Comparison of ENCODE assay signal across 12 cellular contexts in genomic region chr3:124813541-124813940, GRCh38.
DNase-seq lines count a peak whose midpoint lies in the region; TF ChIP-seq lines count a peak whose summit lies in the region.
"Had no signal": no experiment of that assay in that cellular context is flagged by ENCODE, and none has a peak within 500 bp of the region (broad histone marks: within the 10 kb centered on the region; RNA-seq: fewer than 3 reads in every experiment).

No MANE protein-coding gene starts in this region.

- H3K4me3 ChIP-seq in breast epithelium (no peak overlapping the region), suprapubic skin (no peak overlapping the region)
- H3K4me3 ChIP-seq: BLaER1 treated with 17β-estradiol and CSF1 and Interleukin-3, amounts not matched to agents 10 nM and 100 nM had no signal

- H3K9me3 ChIP-seq in breast epithelium (no peaks in the 10 kb centered on the region), suprapubic skin (no peaks in the 10 kb centered on the region)
- H3K9me3 ChIP-seq: BLaER1 treated with 17β-estradiol and CSF1 and Interleukin-3, amounts not matched to agents 10 nM and 100 nM had no signal

- H3K27me3 ChIP-seq in breast epithelium (no peaks in the 10 kb centered on the region), suprapubic skin (no peaks in the 10 kb centered on the region)
- H3K27me3 ChIP-seq: BLaER1 treated with 17β-estradiol and CSF1 and Interleukin-3, amounts not matched to agents 10 nM and 100 nM had no signal

- peaks cover 23% of the 10 kb centered on the region for H3K4me1 Mint-ChIP-seq in mesothelial cell of epicardium

- no peak overlapping the region for H3K4me3 Mint-ChIP-seq in mesothelial cell of epicardium

- no peak for TF ChIP-seq EP300 in suprapubic skin (IDR thresholded peaks at IDR 0.05)

- H3K27ac Mint-ChIP-seq in mesothelial cell of epicardium = peak overlapping the region; percentile 56

- H3K36me3 ChIP-seq in breast epithelium = no peaks in the 10 kb centered on the region
- H3K36me3 ChIP-seq in suprapubic skin = peaks cover 19% of the 10 kb centered on the region

- TF ChIP-seq CTCF in breast epithelium (IDR thresholded peaks at IDR 0.05) (no peak), mesothelial cell of epicardium (IDR thresholded peaks at IDR 0.05; ENCODE audit: unreplicated experiment) (no peak), suprapubic skin (IDR thresholded peaks at IDR 0.05) (no peak)

- DNase-seq in HT-29 (ENCODE audit: low spot score) = peak; percentile 46
- DNase-seq in breast epithelium (ENCODE audit: low spot score in 2 of 2) = no peak
- no peak for DNase-seq in mesothelial cell of epicardium (ENCODE audit: low spot score in 2 of 2, unreplicated experiment in 2 of 2)
- peak in 1 of 2 donors; percentile 46 for DNase-seq in suprapubic skin (ENCODE audit: low spot score in 2 of 2)
- no peak for DNase-seq in NCI-H510A (lab: John Stamatoyannopoulos, UW)
- no peak for DNase-seq in central memory CD4-positive, alpha-beta T cell
- DNase-seq in occipital lobe (lab: John Stamatoyannopoulos, UW) = no peak
- DNase-seq in HuH-7.5 (ENCODE audit: low spot score) = no peak
- DNase-seq: activated CD8-positive, alpha-beta memory T cell treated with anti-CD3 and anti-CD28 coated beads for 24 hours; NCI-H1105; RPMI8226 had no signal

- TF ChIP-seq POLR2A in breast epithelium (IDR thresholded peaks at IDR 0.05) = no peak
- TF ChIP-seq POLR2A in suprapubic skin (IDR thresholded peaks at IDR 0.05) = no peak

- H3K36me3 Mint-ChIP-seq in mesothelial cell of epicardium = peaks cover 17% of the 10 kb centered on the region

- peaks cover 9 to 14% of the 10 kb centered on the region in 2 donors for H3K4me1 ChIP-seq in breast epithelium
- H3K4me1 ChIP-seq in suprapubic skin = peaks cover 72% of the 10 kb centered on the region

- no peaks in the 10 kb centered on the region for H3K9me3 Mint-ChIP-seq in mesothelial cell of epicardium

- H3K27me3 Mint-ChIP-seq in mesothelial cell of epicardium (ENCODE audit: low read depth) = no peaks in the 10 kb centered on the region

- H3K27ac ChIP-seq in breast epithelium (peak overlapping the region; percentile 74 to 91), suprapubic skin (peak overlapping the region; percentile 74)
- H3K27ac ChIP-seq: BLaER1 treated with 17β-estradiol and CSF1 and Interleukin-3, amounts not matched to agents 10 nM and 100 nM had no signal

- intact Hi-C loops in breast epithelium (cut with DNase I; ENCODE audit: low total_unique reads) = no loop called here
